2 cellular contexts compared by ENCODE assay signal in the genomic region with DNA sequence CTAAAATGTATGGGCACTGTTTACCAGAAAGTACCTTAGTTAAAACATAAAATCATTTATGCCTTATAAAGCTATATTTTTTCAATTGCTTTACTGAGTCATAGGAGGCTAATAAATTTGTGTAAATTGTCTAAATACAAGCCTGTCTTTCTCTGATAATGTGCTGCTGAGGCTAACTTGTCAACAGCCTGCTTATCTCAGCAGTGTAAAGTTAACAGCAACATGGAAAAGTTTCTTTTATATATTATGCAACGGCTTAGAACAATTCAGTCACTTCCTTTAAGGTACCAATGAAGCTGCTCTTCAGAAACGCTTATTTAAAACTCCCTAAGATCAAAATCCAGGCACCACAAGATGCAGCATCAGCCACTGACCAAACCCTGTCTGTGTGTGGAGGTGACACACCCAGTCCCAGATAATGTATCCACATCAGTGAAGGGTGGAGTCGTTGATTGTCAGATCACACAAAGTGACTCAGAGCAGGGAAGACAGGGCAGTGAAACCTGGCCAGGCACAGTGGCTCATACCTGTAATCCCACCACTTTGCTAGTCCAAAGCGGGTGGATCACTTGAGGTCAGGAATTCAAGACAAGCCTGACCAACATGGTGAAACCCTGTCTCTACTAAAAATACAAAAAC.
TF ChIP-seq lines count a peak whose summit lies in the region.
"Not testable (repeated sequence)": the region's sequence is repeated elsewhere in the genome, so short reads cannot be mapped to it uniquely, and the experiment has no call there.

No MANE protein-coding gene starts in this region.

TF ChIP-seq in HEK293, 187 proteins besides CTCF, POLR2A, EP300 and RAD21:
- peak; percentile 57 for TF ChIP-seq KLF1 (tag by site-specific recombination; IDR thresholded peaks at IDR 0.05)
TF ChIP-seq in HEK293: peak in this region for 1; not testable (repeated sequence) for 186.

TF ChIP-seq in K562, 482 proteins besides CTCF, POLR2A, EP300 and RAD21:
- TF ChIP-seq FOXK2 (conservative IDR thresholded peaks at IDR 0.05 in 1 of 2, IDR thresholded peaks at IDR 0.05 in 1 of 2; ENCODE audit: low read depth in 2 of 2) (peak in 1 of 2 experiments; percentile 18; a peak in 1 of 4 replicates), CBFA2T3 (IDR thresholded peaks at IDR 0.05) (peak; percentile 61), LEF1 (IDR thresholded peaks at IDR 0.05) (0 out of 2 replicates have a peak, but pooled peaks have one; percentile 26), TCF3 (CRISPR knock-in tag; IDR thresholded peaks at IDR 0.05) (peak; percentile 85), FOXA3 (CRISPR knock-in tag; conservative IDR thresholded peaks at IDR 0.05 in 1 of 2, IDR thresholded peaks at IDR 0.05 in 1 of 2) (peak; percentile 6 to 68; a peak in 1 of 4 replicates), CBFA2T2 (conservative IDR thresholded peaks at IDR 0.05) (peak; percentile 41), TRIM24 (IDR thresholded peaks at IDR 0.05) (0 out of 4 replicates have a peak, but pooled peaks of 1 of the 2 experiments have one; percentile 32), NCOR1 (IDR thresholded peaks at IDR 0.05) (peak; percentile 47), SMARCE1 (IDR thresholded peaks at IDR 0.05) (0 out of 2 replicates have a peak, but pooled peaks have one; percentile 49), PBX2 (tag; conservative IDR thresholded peaks at IDR 0.05; ENCODE audit: low read depth) (peak; percentile 77), MTA2 (IDR thresholded peaks at IDR 0.05; ENCODE audit: low read depth) (peak; percentile 35; the same call in 1 of the 2 replicates), CEBPG (tag; conservative IDR thresholded peaks at IDR 0.05 in 1 of 2, IDR thresholded peaks at IDR 0.05 in 1 of 2) (0 out of 4 replicates have a peak, but pooled peaks of 1 of the 2 experiments have one; percentile 39), DPF2 (IDR thresholded peaks at IDR 0.05) (peak; percentile 62; the same call in 1 of the 2 replicates), SOX6 (IDR thresholded peaks at IDR 0.05) (0 out of 2 replicates have a peak, but pooled peaks have one; percentile 29), CTBP1 (IDR thresholded peaks at IDR 0.05; ENCODE audit: borderline replicate concordance) (peak; percentile 73; the same call in 1 of the 2 replicates), MEIS2 (IDR thresholded peaks at IDR 0.05; ENCODE audit: partially characterized antibody) (peak; percentile 83), SMARCA4 (IDR thresholded peaks at IDR 0.05) (peak; percentile 63; the same call in 1 of the 2 replicates), SMARCC2 (IDR thresholded peaks at IDR 0.05; ENCODE audit: low read depth) (0 out of 2 replicates have a peak, but pooled peaks have one; percentile 35), ARID1B (IDR thresholded peaks at IDR 0.05) (peak; percentile 82), CEBPB (tag; IDR thresholded peaks at IDR 0.05) (peak; percentile 80), TAL1 (IDR thresholded peaks at IDR 0.05) (peak; percentile 60)
- TF ChIP-seq PBX2 (CRISPR knock-in tag; IDR thresholded peaks at IDR 0.05; ENCODE audit: low read depth); CEBPG (CRISPR knock-in tag; IDR thresholded peaks at IDR 0.05): not testable (repeated sequence)
- TF ChIP-seq, protein P1, sequence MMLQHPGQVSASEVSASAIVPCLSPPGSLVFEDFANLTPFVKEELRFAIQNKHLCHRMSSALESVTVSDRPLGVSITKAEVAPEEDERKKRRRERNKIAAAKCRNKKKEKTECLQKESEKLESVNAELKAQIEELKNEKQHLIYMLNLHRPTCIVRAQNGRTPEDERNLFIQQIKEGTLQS (IDR thresholded peaks at IDR 0.05), result peak; percentile 34; the same call in 1 of the 2 replicates
- TF ChIP-seq, protein P1 (CRISPR knock-in tag; conservative IDR thresholded peaks at IDR 0.05), result not testable (repeated sequence)
